24 cellular contexts compared by ENCODE assay signal in genomic region chr3:20071182-20071581, GRCh38. TPM values are rescaled to one million over a fixed set of nuclear protein-coding genes. Genes with fewer than 3 reads are reported as not detected.
"Had no signal": no experiment of that assay in that cellular context is flagged by ENCODE, and none has a peak within 500 bp of the region (broad histone marks: within the 10 kb centered on the region; RNA-seq: fewer than 3 reads in every experiment).

No MANE protein-coding gene starts in this region.

- H3K9me3 Mint-ChIP-seq: activated CD4-positive, alpha-beta memory T cell treated with anti-CD3 and anti-CD28 coated beads, Interleukin-2, amount 10 ng/mL, durations not matched to agents 7 days and 5 days; dendritic cell treated with granulocyte-macrophage colony-stimulating factor and Interleukin-4, amounts not matched to agents 40 ng/mL and 50 ng/mL, for 4 days; naive thymus-derived CD8-positive, alpha-beta T cell; stimulated activated memory B cell treated with anti-CD40 and anti-IgM and Interleukin-4, amounts not matched to agents 10 μg/mL and 1 μg/mL and 100 μg/mL, for 72 hours had no signal

- H3K27ac ChIP-seq: body of pancreas, epithelial cell of prostate had no signal

- H3K9me3 ChIP-seq: body of pancreas had no signal

- ATAC-seq: activated naive CD4-positive, alpha-beta T cell treated with anti-CD3 and anti-CD28 coated beads, Interleukin-2, amount 50 U/mL, for 72 hours; body of pancreas; left lobe of liver; naive thymus-derived CD8-positive, alpha-beta T cell; sciatic nerve; stimulated activated memory B cell treated with anti-CD40 and anti-IgM and Interleukin-4, amounts not matched to agents 10 μg/mL and 1 μg/mL and 100 μg/mL, for 72 hours had no signal

- H3K27me3 Mint-ChIP-seq: activated CD4-positive, alpha-beta memory T cell treated with anti-CD3 and anti-CD28 coated beads, Interleukin-2, amount 10 ng/mL, durations not matched to agents 7 days and 5 days; dendritic cell treated with granulocyte-macrophage colony-stimulating factor and Interleukin-4, amounts not matched to agents 40 ng/mL and 50 ng/mL, for 4 days; naive thymus-derived CD8-positive, alpha-beta T cell; progenitor cell of endocrine pancreas; stimulated activated memory B cell treated with anti-CD40 and anti-IgM and Interleukin-4, amounts not matched to agents 10 μg/mL and 1 μg/mL and 100 μg/mL, for 72 hours; type B pancreatic cell had no signal

- H3K27ac Mint-ChIP-seq: activated CD4-positive, alpha-beta memory T cell treated with anti-CD3 and anti-CD28 coated beads, Interleukin-2, amount 10 ng/mL, durations not matched to agents 7 days and 5 days; activated naive CD4-positive, alpha-beta T cell treated with anti-CD3 and anti-CD28 coated beads, Interleukin-2, amount 50 U/mL, for 72 hours; dendritic cell treated with granulocyte-macrophage colony-stimulating factor and Interleukin-4, amounts not matched to agents 40 ng/mL and 50 ng/mL, for 4 days; progenitor cell of endocrine pancreas; stimulated activated memory B cell treated with anti-CD40 and anti-IgM and Interleukin-4, amounts not matched to agents 10 μg/mL and 1 μg/mL and 100 μg/mL, for 72 hours; type B pancreatic cell had no signal

- H3K4me3 ChIP-seq: body of pancreas had no signal

- H3K4me3 Mint-ChIP-seq: activated CD4-positive, alpha-beta memory T cell treated with anti-CD3 and anti-CD28 coated beads, Interleukin-2, amount 10 ng/mL, durations not matched to agents 7 days and 5 days; dendritic cell treated with granulocyte-macrophage colony-stimulating factor and Interleukin-4, amounts not matched to agents 40 ng/mL and 50 ng/mL, for 4 days; naive thymus-derived CD8-positive, alpha-beta T cell; stimulated activated memory B cell treated with anti-CD40 and anti-IgM and Interleukin-4, amounts not matched to agents 10 μg/mL and 1 μg/mL and 100 μg/mL, for 72 hours; type B pancreatic cell had no signal

- DNase-seq: activated CD4-positive, alpha-beta memory T cell treated with anti-CD3 and anti-CD28 coated beads, Interleukin-2, amount 10 ng/mL, durations not matched to agents 7 days and 5 days; activated CD4-positive, alpha-beta T cell treated with anti-CD3 and anti-CD28 coated beads for 4 hours; activated gamma-delta T cell; activated T-cell treated with anti-CD3 and anti-CD28 coated beads, Interleukin-2, amount 50 U/mL, for 48 hours; amniotic stem cell; body of pancreas; cerebellar nuclear complex; foreskin melanocyte; head of caudate nucleus; naive thymus-derived CD8-positive, alpha-beta T cell; occipital lobe; stimulated activated CD4-positive, alpha-beta T cell treated with anti-CD3 and anti-CD28 coated beads, Interleukin-12 subunit alpha, Interleukin-12 subunit beta, amount 100 ng/mL, for 4 hours; stimulated activated CD4-positive, alpha-beta T cell treated with anti-CD3 and anti-CD28 coated beads, Interleukin-2, amount 100 ng/mL, for 24 hours; T-helper 2 cell had no signal

- H3K27me3 ChIP-seq: body of pancreas had no signal

RNA-seq across cellular contexts. Expression of gene PP2D1, which starts 59.1 kb away (rescaled TPM):
- total RNA-seq: activated CD4-positive, alpha-beta memory T cell treated with anti-CD3 and anti-CD28 coated beads, Interleukin-2, amount 10 ng/mL, durations not matched to agents 7 days and 5 days; activated naive CD4-positive, alpha-beta T cell treated with anti-CD3 and anti-CD28 coated beads, Interleukin-2, amount 50 U/mL, for 72 hours; body of pancreas; fibroblast of lung; left lobe of liver; mononuclear cell; naive thymus-derived CD8-positive, alpha-beta T cell; occipital lobe; progenitor cell of endocrine pancreas; sciatic nerve had no signal
- polyA plus RNA-seq: fibroblast of lung had no signal
